6 cellular contexts compared by ENCODE assay signal in genomic region chr18:49601211-49601610, GRCh38. TPM values are rescaled to one million over a fixed set of nuclear protein-coding genes. Genes with fewer than 3 reads are reported as not detected.
"Had no signal": no experiment of that assay in that cellular context is flagged by ENCODE, and none has a peak within 500 bp of the region (broad histone marks: within the 10 kb centered on the region; RNA-seq: fewer than 3 reads in every experiment).

No MANE protein-coding gene starts in this region.

- ATAC-seq: GM23338, HCT116, K562 had no signal

- H3K27ac Mint-ChIP-seq: GM23338, HFFc6 had no signal

- H3K4me2 ChIP-seq: GM23338 had no signal

- H3K4me1 ChIP-seq: HAP-1 had no signal

- H2AFZ ChIP-seq: GM23338 had no signal

- H3K4me3 ChIP-seq: GM23338, HAP-1, K562 had no signal

- DNase-seq: HFFc6, IMR-90 had no signal

- H3K36me3 ChIP-seq: HAP-1 had no signal

- H3K4me3 Mint-ChIP-seq: GM23338, HFFc6 had no signal

RNA-seq across cellular contexts. Expression of gene LIPG, which starts 39.4 kb away (rescaled TPM):
- total RNA-seq: HFFc6 had no signal
